16 cellular contexts compared by ENCODE assay signal in genomic region chr1:78691995-78692747, GRCh38. TPM values are rescaled to one million over a fixed set of nuclear protein-coding genes. Genes with fewer than 3 reads are reported as not detected.
DNase-seq lines count a peak whose midpoint lies in the region; ATAC-seq and FAIRE-seq lines count a peak whose summit lies in the region.
"Had no signal": no experiment of that assay in that cellular context is flagged by ENCODE, and none has a peak within 500 bp of the region (broad histone marks: within the 10 kb centered on the region; RNA-seq: fewer than 3 reads in every experiment).

No MANE protein-coding gene starts in this region.

- peak; percentile 62 to 73 for ATAC-seq in activated T-cell treated with anti-CD3 and anti-CD28 coated beads, Interleukin-2, amount 50 U/mL, for 4 hours
- no peak for ATAC-seq in HG03432 (IDR thresholded peaks at IDR 0.05; ENCODE audit: unreplicated experiment)
- ATAC-seq: gastroesophageal sphincter, mucosa of descending colon, T-cell had no signal

- 29 to 60% (median 33%) methylated on average over 4 of the region's 4 CpGs for WGBS in small intestine, 3 donors

- H3K9me3 Mint-ChIP-seq in activated T-cell treated with anti-CD3 and anti-CD28 coated beads, Interleukin-2, amount 50 U/mL, for 4 hours = no peaks in the 10 kb centered on the region
- H3K9me3 Mint-ChIP-seq in activated T-cell treated with anti-CD3 and anti-CD28 coated beads, Interleukin-2, amount 50 U/mL, for 24 hours = peaks cover 2% of the 10 kb centered on the region
- H3K9me3 Mint-ChIP-seq: T-cell had no signal

- H3K27ac ChIP-seq in small intestine (ENCODE audit: low read depth in 1 of 2, low read length in 1 of 2) = no peak overlapping the region
- H3K27ac ChIP-seq: gastroesophageal sphincter, suprapubic skin had no signal

- H3K4me1 ChIP-seq in skeletal muscle satellite cell (ENCODE audit: control insufficient read depth, insufficient read depth, low read length) (peaks cover 74% of the 10 kb centered on the region), small intestine (ENCODE audit: control insufficient read depth in 2 of 2, insufficient read depth in 1 of 2, low read depth in 1 of 2, low read length in 1 of 2) (no peaks in the 10 kb centered on the region)
- H3K4me1 ChIP-seq: suprapubic skin had no signal

- no peaks in the 10 kb centered on the region for H3K36me3 Mint-ChIP-seq in activated T-cell treated with anti-CD3 and anti-CD28 coated beads, Interleukin-2, amount 50 U/mL, for 4 hours (ENCODE audit: insufficient read depth)
- H3K36me3 Mint-ChIP-seq in activated T-cell treated with anti-CD3 and anti-CD28 coated beads, Interleukin-2, amount 50 U/mL, for 24 hours (ENCODE audit: low read depth) = no peaks in the 10 kb centered on the region
- H3K36me3 Mint-ChIP-seq: T-cell had no signal

- no peaks in the 10 kb centered on the region for H3K36me3 ChIP-seq in skeletal muscle satellite cell (ENCODE audit: insufficient read depth, low read length)
- H3K36me3 ChIP-seq in small intestine (ENCODE audit: control insufficient read depth in 2 of 2, insufficient read depth in 2 of 2, low read length in 2 of 2) = no peaks in the 10 kb centered on the region
- H3K36me3 ChIP-seq: gastroesophageal sphincter, suprapubic skin had no signal

- no peak overlapping the region for H3K4me3 Mint-ChIP-seq in activated T-cell treated with anti-CD3 and anti-CD28 coated beads, Interleukin-2, amount 50 U/mL, for 4 hours
- H3K4me3 Mint-ChIP-seq in activated T-cell treated with anti-CD3 and anti-CD28 coated beads, Interleukin-2, amount 50 U/mL, for 24 hours = no peak overlapping the region
- H3K4me3 Mint-ChIP-seq: T-cell had no signal

- no peaks in the 10 kb centered on the region for H3K9me3 ChIP-seq in skeletal muscle satellite cell (replicated peaks; ENCODE audit: low read length)
- H3K9me3 ChIP-seq in small intestine (ENCODE audit: control insufficient read depth, low read depth) = no peaks in the 10 kb centered on the region
- H3K9me3 ChIP-seq: gastroesophageal sphincter, mucosa of descending colon, suprapubic skin had no signal

- peak overlapping the region; percentile 54 for H3K4me2 ChIP-seq in skeletal muscle satellite cell (ENCODE audit: low read length)
- H3K4me2 ChIP-seq: smooth muscle cell had no signal

- H3K9ac ChIP-seq in skeletal muscle satellite cell (ENCODE audit: low read depth, low read length) = no peak overlapping the region

- H3K4me1 Mint-ChIP-seq in activated T-cell treated with anti-CD3 and anti-CD28 coated beads, Interleukin-2, amount 50 U/mL, for 4 hours (ENCODE audit: low read depth) = no peaks in the 10 kb centered on the region
- H3K4me1 Mint-ChIP-seq in activated T-cell treated with anti-CD3 and anti-CD28 coated beads, Interleukin-2, amount 50 U/mL, for 24 hours (ENCODE audit: low read depth) = peaks cover 2% of the 10 kb centered on the region
- H3K4me1 Mint-ChIP-seq: T-cell had no signal

- H3K27ac Mint-ChIP-seq in activated T-cell treated with anti-CD3 and anti-CD28 coated beads, Interleukin-2, amount 50 U/mL, for 24 hours = no peak overlapping the region
- H3K27ac Mint-ChIP-seq: T-cell had no signal

- DNase-seq in activated T-cell treated with anti-CD3 and anti-CD28 coated beads, Interleukin-2, amount 50 U/mL, for 4 hours = no peak
- no peak for DNase-seq in activated T-cell treated with anti-CD3 and anti-CD28 coated beads, Interleukin-2, amount 50 U/mL, for 24 hours
- DNase-seq in NCI-H2029 (lab: John Stamatoyannopoulos, UW) (peak; percentile 26), amniotic epithelial cell (ENCODE audit: low read depth) (peak; percentile 37), NCI-H1694 treated with DMSO at 0.1 percent for 48 hours (lab: John Stamatoyannopoulos, UW) (no peak), small intestine (no peak)
- DNase-seq: Calu3, islet precursor cell, mucosa of descending colon, T-cell had no signal

- H3K27me3 Mint-ChIP-seq in activated T-cell treated with anti-CD3 and anti-CD28 coated beads, Interleukin-2, amount 50 U/mL, for 4 hours (ENCODE audit: low read depth) = peaks cover 3% of the 10 kb centered on the region
- H3K27me3 Mint-ChIP-seq in activated T-cell treated with anti-CD3 and anti-CD28 coated beads, Interleukin-2, amount 50 U/mL, for 24 hours = peaks cover 19% of the 10 kb centered on the region

- H3K27me3 ChIP-seq in skeletal muscle satellite cell (ENCODE audit: control insufficient read depth, insufficient read depth, low read length) (no peaks in the 10 kb centered on the region), small intestine (ENCODE audit: control insufficient read depth in 2 of 2, insufficient read depth in 2 of 2, low read length in 2 of 2) (no peaks in the 10 kb centered on the region)
- H3K27me3 ChIP-seq: gastroesophageal sphincter, suprapubic skin had no signal

- H3K4me3 ChIP-seq in skeletal muscle satellite cell (ENCODE audit: low read length) = no peak overlapping the region
- H3K4me3 ChIP-seq in small intestine (ENCODE audit: low read depth in 1 of 2, low read length in 2 of 2) = no peak overlapping the region
- H3K4me3 ChIP-seq: gastroesophageal sphincter, mucosa of descending colon, smooth muscle cell, suprapubic skin had no signal

- FAIRE-seq in small intestine (lab: Jason Lieb, UNC) = no peak

RNA-seq across cellular contexts. Expression of gene IFI44, which starts 42.5 kb away (rescaled TPM):
- total RNA-seq in activated T-cell treated with anti-CD3 and anti-CD28 coated beads, Interleukin-2, amount 50 U/mL, for 4 hours = 10 to 100 TPM in 1 of 3 donors, 1 to 10 TPM in 2; 4.4 to 16.6 (median 7.2) TPM
- total RNA-seq in skeletal muscle satellite cell (2012; rRNA removed) = 30.7 and 46.1 TPM in 2 replicates
- polyA plus RNA-seq in small intestine = 10 to 100 TPM in 2 of 3 donors, 1 to 10 TPM in 1; 6.3 to 29.0 (median 16.2) TPM
- total RNA-seq: OCI-LY7, smooth muscle cell had no signal

Comparison
In these comparisons a context has a peak if more than half of its experiments do, and no peak if none do; other contexts are left out.
1. DNase-seq: peak in NCI-H2029 (single experiment) and amniotic epithelial cell (single experiment); none in activated T-cell treated with anti-CD3 and anti-CD28 coated beads, Interleukin-2, amount 50 U/mL, for 4 hours (single experiment), activated T-cell treated with anti-CD3 and anti-CD28 coated beads, Interleukin-2, amount 50 U/mL, for 24 hours (single experiment), NCI-H1694 treated with DMSO at 0.1 percent for 48 hours (single experiment) and small intestine (single experiment).